Comparison of ENCODE assay signal across 14 cellular contexts in genomic region chr20:20548527-20549266, GRCh38.
DNase-seq lines count a peak whose midpoint lies in the region; ATAC-seq, FAIRE-seq and TF ChIP-seq lines count a peak whose summit lies in the region.
"Had no signal": no experiment of that assay in that cellular context is flagged by ENCODE, and none has a peak within 500 bp of the region (broad histone marks: within the 10 kb centered on the region; RNA-seq: fewer than 3 reads in every experiment).

No MANE protein-coding gene starts in this region.

- peaks cover 4% of the 10 kb centered on the region for H3F3A ChIP-seq in PC-3 (ENCODE audit: low read length, unreplicated experiment)

- DNase-seq in CD4-positive, alpha-beta T cell, result no peak
- peak; percentile 4 to 98 (median 83) for DNase-seq in NCI-H1417 (lab: John Stamatoyannopoulos, UW)
- DNase-seq in PC-3, result peak; percentile 79
- peak; percentile 93 for DNase-seq in keratinocyte (ENCODE audit: low read depth, low spot score)
- no peak for DNase-seq in activated T-cell treated with anti-CD3 and anti-CD28 coated beads, Interleukin-2, amount 50 U/mL, for 72 hours
- DNase-seq in SKM-1 (lab: John Stamatoyannopoulos, UW; ENCODE audit: unreplicated experiment), result no peak
- no peak for DNase-seq in thyroid gland
- DNase-seq in LoVo (ENCODE audit: low spot score), result no peak
- DNase-seq: activated T-cell treated with anti-CD3 and anti-CD28 coated beads, Interleukin-2, amount 50 U/mL, for 4 hours; effector memory CD8-positive, alpha-beta T cell had no signal

- TF ChIP-seq CTCF in CD4-positive, alpha-beta T cell (IDR thresholded peaks at IDR 0.05), result no peak
- TF ChIP-seq CTCF in PC-3 (conservative IDR thresholded peaks at IDR 0.05; ENCODE audit: low read depth, low read length) (no peak), keratinocyte (optimal IDR thresholded peaks at IDR 0.05 in 1 of 3, IDR thresholded peaks at IDR 0.05 in 1 of 3, conservative IDR thresholded peaks at IDR 0.05 in 1 of 3; ENCODE audit: extremely low read depth in 1 of 3, insufficient read depth in 2 of 3, low read length in 3 of 3) (no peak), thyroid gland (IDR thresholded peaks at IDR 0.05) (no peak)

- H2AFZ ChIP-seq in PC-3 (ENCODE audit: low read length), result no peak overlapping the region
- H2AFZ ChIP-seq in keratinocyte (ENCODE audit: control insufficient read depth, low read length), result no peak overlapping the region

- no peaks in the 10 kb centered on the region for H3K9me3 Mint-ChIP-seq in CD4-positive, alpha-beta T cell
- no peaks in the 10 kb centered on the region for H3K9me3 Mint-ChIP-seq in activated T-cell treated with anti-CD3 and anti-CD28 coated beads, Interleukin-2, amount 50 U/mL, for 72 hours
- H3K9me3 Mint-ChIP-seq: activated T-cell treated with anti-CD3 and anti-CD28 coated beads, Interleukin-2, amount 50 U/mL, for 4 hours; effector memory CD8-positive, alpha-beta T cell; IgD-negative memory B cell had no signal

- H3K9ac ChIP-seq in PC-3 (ENCODE audit: low read length) (peak overlapping the region; percentile 58), keratinocyte (ENCODE audit: control insufficient read depth, extremely low read depth, insufficient read depth, low read length) (peak overlapping the region; percentile 77)

- H3K27me3 ChIP-seq in CD4-positive, alpha-beta T cell (ENCODE audit: control insufficient read depth, insufficient read depth, low read length), result no peaks in the 10 kb centered on the region
- H3K27me3 ChIP-seq in PC-3 (ENCODE audit: low read length) (no peaks in the 10 kb centered on the region), keratinocyte (ENCODE audit: control insufficient read depth, extremely low read depth, insufficient read depth, low read length) (no peaks in the 10 kb centered on the region), thyroid gland (no peaks in the 10 kb centered on the region)
- H3K27me3 ChIP-seq: ascending aorta had no signal

- TF ChIP-seq POLR2A in thyroid gland (IDR thresholded peaks at IDR 0.05), result no peak

- no peak overlapping the region for H3K27ac ChIP-seq in CD4-positive, alpha-beta T cell (ENCODE audit: low read depth, low read length)
- H3K27ac ChIP-seq in PC-3 (ENCODE audit: low read length) (peak overlapping the region; percentile 95), keratinocyte (ENCODE audit: control insufficient read depth, insufficient read depth, low read length) (peak overlapping the region; percentile 90), thyroid gland (no peak overlapping the region)
- H3K27ac ChIP-seq: ascending aorta had no signal

- CTCF ChIA-PET in CD4-positive, alpha-beta T cell (lab: Charles Lee), result no interaction called here
- CTCF ChIA-PET in PC-3 (lab: Charles Lee), result interaction anchor here (1.0 kb wide), 1 partner anchor 28 kb away, joined by 4 read pairs; no protein-coding TSS in a partner anchor

- intact Hi-C loops in CD4-positive, alpha-beta T cell (cut with DNase I, micrococcal nuclease), result no loop called here
- intact Hi-C loops in PC-3 (cut with micrococcal nuclease), result no loop called here
- intact Hi-C loops in thyroid gland (cut with DNase I), result no loop called here

- no peaks in the 10 kb centered on the region for H3K36me3 ChIP-seq in PC-3 (ENCODE audit: low read depth, low read length)
- H3K36me3 ChIP-seq in keratinocyte (ENCODE audit: control insufficient read depth in 2 of 2, extremely low read depth in 1 of 2, insufficient read depth in 2 of 2, low read length in 2 of 2), result no peaks in the 10 kb centered on the region
- peaks cover 8 to 14% of the 10 kb centered on the region in 2 donors for H3K36me3 ChIP-seq in thyroid gland

- BruUV-seq in PC-3 (replicated peaks; lab: Mats Ljungman, UMichigan), result no TSS peak

- H3K4me1 ChIP-seq in PC-3 (ENCODE audit: insufficient read depth, low read length) (peaks cover 53% of the 10 kb centered on the region), keratinocyte (ENCODE audit: control insufficient read depth, extremely low read depth, insufficient read depth, low read length) (peaks cover 40% of the 10 kb centered on the region), thyroid gland (no peaks in the 10 kb centered on the region)
- H3K4me1 ChIP-seq: ascending aorta had no signal

- H3K36me3 Mint-ChIP-seq in CD4-positive, alpha-beta T cell (ENCODE audit: low read depth), result peaks cover 58% of the 10 kb centered on the region
- H3K36me3 Mint-ChIP-seq in activated T-cell treated with anti-CD3 and anti-CD28 coated beads, Interleukin-2, amount 50 U/mL, for 72 hours (ENCODE audit: insufficient read depth in 2 of 2), result peaks cover 2 to 7% of the 10 kb centered on the region in 2 donors

- H3K79me2 ChIP-seq in PC-3 (ENCODE audit: low read length) (no peaks in the 10 kb centered on the region), keratinocyte (ENCODE audit: control insufficient read depth, insufficient read depth, low read length) (no peaks in the 10 kb centered on the region)

- H3K27me3 Mint-ChIP-seq in CD4-positive, alpha-beta T cell, result no peaks in the 10 kb centered on the region
- H3K27me3 Mint-ChIP-seq in activated T-cell treated with anti-CD3 and anti-CD28 coated beads, Interleukin-2, amount 50 U/mL, for 72 hours (ENCODE audit: low read depth), result no peaks in the 10 kb centered on the region
- H3K27me3 Mint-ChIP-seq: effector memory CD8-positive, alpha-beta T cell; IgD-negative memory B cell had no signal

- WGBS in thyroid gland, 2 donors, result 94 to 96% methylated on average over 5 of the region's 5 CpGs

- H3K9me3 ChIP-seq in CD4-positive, alpha-beta T cell (ENCODE audit: control insufficient read depth, low read length), result no peaks in the 10 kb centered on the region
- H3K9me3 ChIP-seq in PC-3 (ENCODE audit: low read length), result no peaks in the 10 kb centered on the region
- no peaks in the 10 kb centered on the region for H3K9me3 ChIP-seq in keratinocyte (ENCODE audit: control insufficient read depth, low read depth, low read length)
- no peaks in the 10 kb centered on the region for H3K9me3 ChIP-seq in thyroid gland
- H3K9me3 ChIP-seq: ascending aorta had no signal

- no peak for ATAC-seq in CD4-positive, alpha-beta T cell (ENCODE audit: poor library complexity)
- ATAC-seq in PC-3, result no peak
- ATAC-seq in activated T-cell treated with anti-CD3 and anti-CD28 coated beads, Interleukin-2, amount 50 U/mL, for 72 hours (replicated peaks in 1 of 2), result no peak
- ATAC-seq: effector memory CD8-positive, alpha-beta T cell had no signal

- H3K4me3 ChIP-seq in PC-3 (ENCODE audit: low read length) (peak overlapping the region; percentile 45; the same call in 1 of the 2 replicates), keratinocyte (ENCODE audit: control insufficient read depth in 2 of 3, extremely low read depth in 1 of 3, insufficient read depth in 2 of 3, low read depth in 1 of 3, low read length in 3 of 3) (no peak overlapping the region), thyroid gland (replicated peaks in 1 of 3) (no peak overlapping the region)
- H3K4me3 ChIP-seq: ascending aorta, lung had no signal

- peaks cover 31% of the 10 kb centered on the region for H3K4me1 Mint-ChIP-seq in CD4-positive, alpha-beta T cell (ENCODE audit: low read depth)
- H3K4me1 Mint-ChIP-seq in activated T-cell treated with anti-CD3 and anti-CD28 coated beads, Interleukin-2, amount 50 U/mL, for 72 hours (ENCODE audit: low read depth), result peaks cover 46% of the 10 kb centered on the region

- FAIRE-seq in keratinocyte (lab: Jason Lieb, UNC), result peak; percentile 99
- FAIRE-seq: GM18507 had no signal

- dilution Hi-C loops in keratinocyte (cut with MboI; ENCODE audit: extremely low pct_ligation_motif_present, low sequenced_read_pairs), result no loop called here

- H4K20me1 ChIP-seq in PC-3 (ENCODE audit: low read length) (no peaks in the 10 kb centered on the region), keratinocyte (ENCODE audit: control insufficient read depth, extremely low read depth, insufficient read depth, low read length) (no peaks in the 10 kb centered on the region)

- H3K9me1 ChIP-seq in keratinocyte (ENCODE audit: control insufficient read depth, extremely low read depth, insufficient read depth, low read length), result no peaks in the 10 kb centered on the region

- H3K4me2 ChIP-seq in PC-3 (ENCODE audit: low read length) (peak overlapping the region; percentile 71), keratinocyte (ENCODE audit: control insufficient read depth, extremely low read depth, insufficient read depth, low read depth, low read length) (peak overlapping the region; percentile 71)

- H3K27ac Mint-ChIP-seq in CD4-positive, alpha-beta T cell, result peak overlapping the region; percentile 51
- H3K27ac Mint-ChIP-seq in activated T-cell treated with anti-CD3 and anti-CD28 coated beads, Interleukin-2, amount 50 U/mL, for 72 hours, result no peak overlapping the region
- H3K27ac Mint-ChIP-seq: IgD-negative memory B cell had no signal

- POLR2A ChIA-PET in CD4-positive, alpha-beta T cell (lab: Charles Lee), result no interaction called here
- POLR2A ChIA-PET in PC-3 (lab: Charles Lee; ENCODE audit: unreplicated experiment), result no interaction called here

- H3K4me3 Mint-ChIP-seq in CD4-positive, alpha-beta T cell, result no peak overlapping the region
- no peak overlapping the region for H3K4me3 Mint-ChIP-seq in activated T-cell treated with anti-CD3 and anti-CD28 coated beads, Interleukin-2, amount 50 U/mL, for 72 hours
- H3K4me3 Mint-ChIP-seq: activated T-cell treated with anti-CD3 and anti-CD28 coated beads, Interleukin-2, amount 50 U/mL, for 4 hours; effector memory CD8-positive, alpha-beta T cell; IgD-negative memory B cell had no signal

- no peaks in the 10 kb centered on the region for H3K9me2 ChIP-seq in PC-3 (replicated peaks; ENCODE audit: low read length)

Comparison
In these comparisons a context has a peak if more than half of its experiments do, and no peak if none do; other contexts are left out.
1. DNase-seq: peak in NCI-H1417 (3 of 3), PC-3 (single experiment) and keratinocyte (single experiment); none in CD4-positive, alpha-beta T cell (0 of 10), activated T-cell treated with anti-CD3 and anti-CD28 coated beads, Interleukin-2, amount 50 U/mL, for 72 hours (0 of 2), SKM-1 (single experiment), thyroid gland (0 of 2) and LoVo (single experiment).
2. H3K27ac ChIP-seq: peak in PC-3 (single experiment) and keratinocyte (single experiment); none in CD4-positive, alpha-beta T cell (single experiment) and thyroid gland (0 of 3).